ENCODE assay signal across 1 cellular context in the genomic region with DNA sequence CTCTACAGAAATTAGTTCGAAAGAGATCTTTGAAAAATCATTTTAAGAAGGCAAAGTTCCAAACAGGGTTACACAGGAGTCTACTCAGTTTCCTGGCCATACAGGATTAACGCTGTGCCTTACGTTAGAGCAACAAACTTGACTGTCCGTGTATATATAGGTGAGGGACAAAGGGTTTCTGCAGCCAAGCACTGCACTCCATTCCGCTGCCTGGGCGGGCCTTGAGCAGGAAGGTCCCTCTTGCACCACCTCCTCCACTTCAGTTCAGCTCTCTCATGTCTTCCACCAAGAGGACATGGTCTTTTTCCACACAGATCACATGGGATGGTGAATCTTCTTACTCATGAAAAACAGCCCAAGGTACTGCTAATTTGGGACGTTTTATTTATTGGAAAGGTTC.
A peak's percentile ranks its signal among the peaks of the same experiment; 100 is the strongest.
TF ChIP-seq lines count a peak whose summit lies in the region.

No MANE protein-coding gene starts in this region.

TF ChIP-seq in HepG2, 621 proteins besides CTCF, POLR2A, EP300 and RAD21:
- peak; percentile 87 for TF ChIP-seq RBM22 (optimal IDR thresholded peaks at IDR 0.05; ENCODE audit: low read length)
- TF ChIP-seq ZNF720 (CRISPR knock-in tag; IDR thresholded peaks at IDR 0.05), result no peak
- no peak for TF ChIP-seq REPIN1 (CRISPR knock-in tag; IDR thresholded peaks at IDR 0.05; ENCODE audit: borderline replicate concordance, low read depth)
- no peak for TF ChIP-seq SIX1 (CRISPR knock-in tag; IDR thresholded peaks at IDR 0.05; ENCODE audit: borderline replicate concordance)
- TF ChIP-seq RFX1 (IDR thresholded peaks at IDR 0.05), result no peak
